Comparison of ENCODE assay signal across 1 cellular context in the genomic region with DNA sequence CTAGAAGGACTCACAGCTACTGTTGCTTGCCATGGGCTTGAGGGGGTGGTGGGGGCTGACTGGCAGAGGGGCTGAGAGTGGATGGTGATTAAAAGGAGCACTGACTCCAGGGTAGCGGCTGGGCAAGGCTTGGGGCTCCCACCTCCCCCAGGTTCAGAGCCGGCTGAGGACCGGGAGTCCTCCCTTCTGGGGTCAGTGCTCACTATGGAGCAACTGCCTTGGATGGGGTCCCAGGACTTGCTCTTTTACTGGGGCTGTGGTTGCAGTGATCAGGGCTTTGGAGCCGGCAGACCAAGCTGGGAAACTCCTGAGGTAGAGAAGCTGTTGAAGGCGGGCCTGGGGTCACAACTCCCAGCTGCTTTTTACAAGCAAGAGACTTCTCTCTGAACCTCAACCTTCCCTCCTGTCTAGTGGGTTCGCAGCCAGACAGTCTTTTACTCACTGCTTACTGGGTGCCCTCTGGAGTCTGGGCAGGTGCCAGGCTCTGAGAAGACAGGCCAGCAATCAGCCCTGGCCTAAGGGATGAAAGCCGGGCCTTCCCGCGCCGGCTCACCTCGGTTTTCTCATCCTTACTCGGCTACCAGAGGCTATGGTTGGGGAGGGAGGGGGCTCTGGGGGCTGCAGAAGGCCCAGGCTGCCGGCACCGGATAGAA.
TF ChIP-seq lines count a peak whose summit lies in the region.

No MANE protein-coding gene starts in this region.

TF ChIP-seq in liver, 16 proteins besides CTCF, POLR2A, EP300 and RAD21:
- TF ChIP-seq ZBTB33 (IDR thresholded peaks at IDR 0.05) (no peak), JUND (IDR thresholded peaks at IDR 0.05) (no peak), NR2F2 (IDR thresholded peaks at IDR 0.05) (no peak), FOXA2 (IDR thresholded peaks at IDR 0.05) (no peak), HNF4G (IDR thresholded peaks at IDR 0.05) (no peak), GABPA (IDR thresholded peaks at IDR 0.05 in 1 of 2, conservative IDR thresholded peaks at IDR 0.05 in 1 of 2) (no peak), TAF1 (conservative IDR thresholded peaks at IDR 0.05) (no peak), YY1 (IDR thresholded peaks at IDR 0.05) (no peak), HNF4A (conservative IDR thresholded peaks at IDR 0.05) (peak; percentile 8 to 42), EGR1 (IDR thresholded peaks at IDR 0.05; ENCODE audit: low read depth in 2 of 2) (no peak), SP1 (IDR thresholded peaks at IDR 0.05) (peak; percentile 4), RXRA (IDR thresholded peaks at IDR 0.05) (peak in 1 of 2 donors; percentile 28), FOXA1 (IDR thresholded peaks at IDR 0.05) (no peak)
- TF ChIP-seq, protein P1, sequence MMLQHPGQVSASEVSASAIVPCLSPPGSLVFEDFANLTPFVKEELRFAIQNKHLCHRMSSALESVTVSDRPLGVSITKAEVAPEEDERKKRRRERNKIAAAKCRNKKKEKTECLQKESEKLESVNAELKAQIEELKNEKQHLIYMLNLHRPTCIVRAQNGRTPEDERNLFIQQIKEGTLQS (IDR thresholded peaks at IDR 0.05): no peak
- TF ChIP-seq, protein P2, sequence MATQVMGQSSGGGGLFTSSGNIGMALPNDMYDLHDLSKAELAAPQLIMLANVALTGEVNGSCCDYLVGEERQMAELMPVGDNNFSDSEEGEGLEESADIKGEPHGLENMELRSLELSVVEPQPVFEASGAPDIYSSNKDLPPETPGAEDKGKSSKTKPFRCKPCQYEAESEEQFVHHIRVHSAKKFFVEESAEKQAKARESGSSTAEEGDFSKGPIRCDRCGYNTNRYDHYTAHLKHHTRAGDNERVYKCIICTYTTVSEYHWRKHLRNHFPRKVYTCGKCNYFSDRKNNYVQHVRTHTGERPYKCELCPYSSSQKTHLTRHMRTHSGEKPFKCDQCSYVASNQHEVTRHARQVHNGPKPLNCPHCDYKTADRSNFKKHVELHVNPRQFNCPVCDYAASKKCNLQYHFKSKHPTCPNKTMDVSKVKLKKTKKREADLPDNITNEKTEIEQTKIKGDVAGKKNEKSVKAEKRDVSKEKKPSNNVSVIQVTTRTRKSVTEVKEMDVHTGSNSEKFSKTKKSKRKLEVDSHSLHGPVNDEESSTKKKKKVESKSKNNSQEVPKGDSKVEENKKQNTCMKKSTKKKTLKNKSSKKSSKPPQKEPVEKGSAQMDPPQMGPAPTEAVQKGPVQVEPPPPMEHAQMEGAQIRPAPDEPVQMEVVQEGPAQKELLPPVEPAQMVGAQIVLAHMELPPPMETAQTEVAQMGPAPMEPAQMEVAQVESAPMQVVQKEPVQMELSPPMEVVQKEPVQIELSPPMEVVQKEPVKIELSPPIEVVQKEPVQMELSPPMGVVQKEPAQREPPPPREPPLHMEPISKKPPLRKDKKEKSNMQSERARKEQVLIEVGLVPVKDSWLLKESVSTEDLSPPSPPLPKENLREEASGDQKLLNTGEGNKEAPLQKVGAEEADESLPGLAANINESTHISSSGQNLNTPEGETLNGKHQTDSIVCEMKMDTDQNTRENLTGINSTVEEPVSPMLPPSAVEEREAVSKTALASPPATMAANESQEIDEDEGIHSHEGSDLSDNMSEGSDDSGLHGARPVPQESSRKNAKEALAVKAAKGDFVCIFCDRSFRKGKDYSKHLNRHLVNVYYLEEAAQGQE (IDR thresholded peaks at IDR 0.05): no peak
- TF ChIP-seq, protein P3, sequence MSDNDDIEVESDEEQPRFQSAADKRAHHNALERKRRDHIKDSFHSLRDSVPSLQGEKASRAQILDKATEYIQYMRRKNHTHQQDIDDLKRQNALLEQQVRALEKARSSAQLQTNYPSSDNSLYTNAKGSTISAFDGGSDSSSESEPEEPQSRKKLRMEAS (IDR thresholded peaks at IDR 0.05): no peak
